In the genomic region with DNA sequence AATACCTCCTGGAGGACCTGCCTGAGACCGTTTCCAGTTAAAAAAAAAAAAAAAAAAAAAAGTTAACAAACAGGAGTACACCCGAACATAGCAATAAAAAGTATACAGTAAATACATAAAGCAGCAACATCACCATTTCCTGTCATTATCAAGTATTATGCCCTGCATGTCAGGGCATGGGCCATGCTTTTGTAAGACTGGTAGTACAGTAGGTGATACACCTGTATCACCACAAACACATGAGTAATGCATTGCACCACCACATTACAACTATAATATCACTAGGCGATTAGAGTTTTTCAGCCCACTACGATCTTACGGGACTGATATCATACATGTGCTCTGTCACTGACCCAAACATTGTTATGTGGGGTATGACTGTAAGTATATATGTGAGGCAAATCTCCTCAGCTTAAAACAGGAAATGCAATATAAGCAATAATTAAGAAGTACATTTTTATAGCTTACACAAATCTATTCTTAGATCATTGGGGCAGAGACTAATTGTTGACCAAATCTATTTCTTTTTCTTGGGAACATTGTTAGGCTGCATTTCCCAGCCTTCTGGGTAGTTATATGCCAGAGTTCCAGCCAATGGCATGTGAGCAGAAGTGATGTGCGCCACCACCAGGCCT, we compare ENCODE assay signal across 13 cellular contexts.
DNase-seq lines count a peak whose midpoint lies in the region; ATAC-seq and TF ChIP-seq lines count a peak whose summit lies in the region.
"Had no signal": no experiment of that assay in that cellular context is flagged by ENCODE, and none has a peak within 500 bp of the region (broad histone marks: within the 10 kb centered on the region; RNA-seq: fewer than 3 reads in every experiment).

No MANE protein-coding gene starts in this region.

- DNase-seq in GM23338 (ENCODE audit: low spot score) (no peak), PC-3 (no peak), endodermal cell (no peak), kidney glomerular epithelial cell (lab: John Stamatoyannopoulos, UW) (no peak), AG08396 (ENCODE audit: low spot score) (no peak)
- no peak for DNase-seq in activated CD4-positive, alpha-beta T cell treated with anti-CD3 and anti-CD28 coated beads for 4 hours
- DNase-seq: CD8-positive, alpha-beta T cell; NCI-H82; SJCRH30; T-cell had no signal

- H3K36me3 Mint-ChIP-seq in GM23338 (ENCODE audit: low read depth), result no peaks in the 10 kb centered on the region
- H3K36me3 Mint-ChIP-seq in endodermal cell (ENCODE audit: low read depth), result no peaks in the 10 kb centered on the region
- H3K36me3 Mint-ChIP-seq: CD8-positive, alpha-beta T cell; T-cell had no signal

- H3K9me3 ChIP-seq in PC-3 (ENCODE audit: low read length) (no peaks in the 10 kb centered on the region), endodermal cell (ENCODE audit: control insufficient read depth, low read length) (no peaks in the 10 kb centered on the region)
- H3K9me3 ChIP-seq: SJCRH30 had no signal

- WGBS in endodermal cell (ENCODE audit: insufficient coverage in 1 of 2, insufficient read length in 1 of 2), 2 experiments, result 92% methylated on average over 6 of the region's 6 CpGs; no CpG with 5 or more reads in 1 of the 2 experiments

- H3K4me3 ChIP-seq in GM23338 (no peak overlapping the region), PC-3 (ENCODE audit: low read length) (no peak overlapping the region), endodermal cell (ENCODE audit: low read length) (no peak overlapping the region)
- H3K4me3 ChIP-seq: SJCRH30 had no signal

- H3F3A ChIP-seq in GM23338 (replicated peaks; ENCODE audit: low read depth) (no peaks in the 10 kb centered on the region), PC-3 (ENCODE audit: low read length, unreplicated experiment) (no peaks in the 10 kb centered on the region)

- no peak overlapping the region for H3K4me2 ChIP-seq in GM23338
- no peak overlapping the region for H3K4me2 ChIP-seq in PC-3 (ENCODE audit: low read length)

- H3K9ac ChIP-seq in PC-3 (ENCODE audit: low read length), result no peak overlapping the region
- H3K9ac ChIP-seq in endodermal cell (ENCODE audit: extremely low read depth, low read length, poor library complexity, severe bottlenecking), result no peak overlapping the region

- ATAC-seq in GM23338, result no peak
- no peak for ATAC-seq in PC-3
- ATAC-seq in GM18520 (IDR thresholded peaks at IDR 0.05; ENCODE audit: unreplicated experiment), result no peak
- ATAC-seq: CD8-positive, alpha-beta T cell; T-cell had no signal

- no peaks in the 10 kb centered on the region for H3K9me3 Mint-ChIP-seq in GM23338
- no peaks in the 10 kb centered on the region for H3K9me3 Mint-ChIP-seq in endodermal cell
- H3K9me3 Mint-ChIP-seq: CD8-positive, alpha-beta T cell had no signal

- TF ChIP-seq CTCF in 22Rv1 (IDR thresholded peaks at IDR 0.05), result peak; percentile 33
- peak; percentile 30 to 41 for TF ChIP-seq CTCF in GM23338 (conservative IDR thresholded peaks at IDR 0.05; ENCODE audit: low read depth in 2 of 2)
- TF ChIP-seq CTCF in PC-3 (conservative IDR thresholded peaks at IDR 0.05; ENCODE audit: low read depth, low read length), result peak; percentile 42
- TF ChIP-seq CTCF in endodermal cell (conservative IDR thresholded peaks at IDR 0.05), result peak; percentile 17

- H3K27me3 Mint-ChIP-seq in GM23338 (ENCODE audit: insufficient read depth, low read depth, poor library complexity) (no peaks in the 10 kb centered on the region), endodermal cell (ENCODE audit: insufficient read depth) (no peaks in the 10 kb centered on the region)

- H3K9me2 ChIP-seq in GM23338 (ENCODE audit: insufficient read depth) (no peaks in the 10 kb centered on the region; the same call in none of the 2 replicates), PC-3 (replicated peaks; ENCODE audit: low read length) (no peaks in the 10 kb centered on the region)

- H3K4me3 Mint-ChIP-seq in GM23338 (no peak overlapping the region), endodermal cell (no peak overlapping the region)
- H3K4me3 Mint-ChIP-seq: B cell; CD8-positive, alpha-beta T cell; T-cell had no signal

- H4K20me1 ChIP-seq in GM23338 (replicated peaks; ENCODE audit: insufficient read depth) (no peaks in the 10 kb centered on the region), PC-3 (ENCODE audit: low read length) (no peaks in the 10 kb centered on the region)

- H3K27me3 ChIP-seq in GM23338 (ENCODE audit: insufficient read depth) (no peaks in the 10 kb centered on the region), PC-3 (ENCODE audit: low read length) (peaks cover 9% of the 10 kb centered on the region; the same call in 1 of the 2 replicates), endodermal cell (ENCODE audit: control insufficient read depth, insufficient read depth, low read length, poor library complexity, severe bottlenecking) (no peaks in the 10 kb centered on the region)
- H3K27me3 ChIP-seq: SJCRH30 had no signal

- H3K27ac ChIP-seq in 22Rv1, result no peak overlapping the region
- H3K27ac ChIP-seq in GM23338 (ENCODE audit: low read depth), result no peak overlapping the region
- no peak overlapping the region for H3K27ac ChIP-seq in PC-3 (ENCODE audit: low read length)
- no peak overlapping the region for H3K27ac ChIP-seq in endodermal cell (ENCODE audit: low read depth, low read length)
- H3K27ac ChIP-seq: SJCRH30 had no signal

- CTCF ChIA-PET in PC-3 (lab: Charles Lee), result no interaction called here

- H3K27ac Mint-ChIP-seq in GM23338 (no peak overlapping the region), endodermal cell (no peak overlapping the region)
- H3K27ac Mint-ChIP-seq: B cell; CD8-positive, alpha-beta T cell; T-cell had no signal

- intact Hi-C loops in PC-3 (cut with micrococcal nuclease), result no loop called here

- no TSS peak for BruUV-seq in PC-3 (replicated peaks; lab: Mats Ljungman, UMichigan)

- H2AFZ ChIP-seq in GM23338, result no peak overlapping the region
- no peak overlapping the region for H2AFZ ChIP-seq in PC-3 (ENCODE audit: low read length)

- H3K4me1 ChIP-seq in GM23338 (ENCODE audit: insufficient read depth) (no peaks in the 10 kb centered on the region), PC-3 (ENCODE audit: insufficient read depth, low read length) (no peaks in the 10 kb centered on the region), endodermal cell (ENCODE audit: control insufficient read depth, insufficient read depth, low read length) (no peaks in the 10 kb centered on the region)

- no peaks in the 10 kb centered on the region for H3K36me3 ChIP-seq in GM23338 (ENCODE audit: insufficient read depth)
- no peaks in the 10 kb centered on the region for H3K36me3 ChIP-seq in PC-3 (ENCODE audit: low read depth, low read length)
- H3K36me3 ChIP-seq in endodermal cell (ENCODE audit: control insufficient read depth, insufficient read depth, low read length), result no peaks in the 10 kb centered on the region
- H3K36me3 ChIP-seq: SJCRH30 had no signal

- H3K79me2 ChIP-seq in GM23338 (replicated peaks; ENCODE audit: insufficient read depth), result peaks cover 4% of the 10 kb centered on the region; the same call in 1 of the 2 replicates
- no peaks in the 10 kb centered on the region for H3K79me2 ChIP-seq in PC-3 (ENCODE audit: low read length)

- H3K4me1 Mint-ChIP-seq in GM23338, result no peaks in the 10 kb centered on the region
- H3K4me1 Mint-ChIP-seq in endodermal cell, result no peaks in the 10 kb centered on the region
- H3K4me1 Mint-ChIP-seq: B cell, T-cell had no signal

- POLR2A ChIA-PET in PC-3 (lab: Charles Lee; ENCODE audit: unreplicated experiment), result no interaction called here

TF ChIP-seq in GM23338, 12 proteins besides CTCF, POLR2A, EP300 and RAD21:
- TF ChIP-seq ZNF114 (CRISPR knock-in tag; IDR thresholded peaks at IDR 0.05), result no peak
